Comparison of ENCODE assay signal across 20 cellular contexts in genomic region chrX:124346877-124347241, GRCh38. TPM values are rescaled to one million over a fixed set of nuclear protein-coding genes. Genes with fewer than 3 reads are reported as not detected.
DNase-seq lines count a peak whose midpoint lies in the region; ATAC-seq, FAIRE-seq and TF ChIP-seq lines count a peak whose summit lies in the region.
"Had no signal": no experiment of that assay in that cellular context is flagged by ENCODE, and none has a peak within 500 bp of the region (broad histone marks: within the 10 kb centered on the region; RNA-seq: fewer than 3 reads in every experiment).

No MANE protein-coding gene starts in this region.

- H3K4me1 ChIP-seq in OCI-LY7 (ENCODE audit: insufficient read depth, low read length, poor library complexity, severe bottlenecking) = peaks cover 55% of the 10 kb centered on the region
- peaks cover 14 to 37% of the 10 kb centered on the region in 2 experiments; a peak in 4 of 5 replicates for H3K4me1 ChIP-seq in K562 (replicated peaks in 1 of 2; ENCODE audit: control insufficient read depth in 2 of 2, insufficient read depth in 2 of 2, low read length in 2 of 2)
- no peaks in the 10 kb centered on the region for H3K4me1 ChIP-seq in small intestine (ENCODE audit: control insufficient read depth in 2 of 2, insufficient read depth in 1 of 2, low read depth in 1 of 2, low read length in 1 of 2)
- H3K4me1 ChIP-seq: BLaER1, sigmoid colon, thyroid gland had no signal

- in situ Hi-C loops in K562 (cut with MboI) = no loop called here

- peak overlapping the region in 1 of 2 experiments; percentile 39; a peak in 2 of 4 replicates for H3K9ac ChIP-seq in K562 (ENCODE audit: insufficient read depth in 1 of 2, low read depth in 2 of 2, low read length in 2 of 2)
- H3K9ac ChIP-seq: BLaER1 had no signal

- CTCF ChIA-PET in OCI-LY7 (lab: Charles Lee; ENCODE audit: unreplicated experiment) = no interaction called here
- CTCF ChIA-PET in K562 (lab: Yijun Ruan, JAX; ENCODE audit: low intra/inter-chr PET ratio) = interaction anchor here (0.6 kb wide), 1 partner anchor 322 kb away, joined by 3 read pairs; no protein-coding TSS in a partner anchor

- H3K9me2 ChIP-seq in OCI-LY7 (ENCODE audit: insufficient read depth, low read length) = no peaks in the 10 kb centered on the region

- H2AFZ ChIP-seq in OCI-LY7 (ENCODE audit: low read length) (no peak overlapping the region), K562 (ENCODE audit: low read depth, low read length) (peak overlapping the region; percentile 77)

- POLR2A ChIA-PET in OCI-LY7 (lab: Charles Lee) (interaction anchor here (0.7 kb wide), 1 partner anchor 17 kb away, joined by 3 read pairs; no protein-coding TSS in a partner anchor), K562 (lab: Yijun Ruan, JAX) (interaction anchor here (0.7 to 2.8 kb wide), 2 partner anchors 11 to 30 kb away, joined by 4 to 7 read pairs; no protein-coding TSS in a partner anchor)

- peak overlapping the region; percentile 52 for H3K4me3 ChIP-seq in OCI-LY7 (ENCODE audit: low read depth, low read length, poor library complexity, severe bottlenecking)
- H3K4me3 ChIP-seq in K562 = no peak overlapping the region
- H3K4me3 ChIP-seq in small intestine (ENCODE audit: low read depth in 1 of 2, low read length in 2 of 2) = peak overlapping the region; percentile 24 to 28
- H3K4me3 ChIP-seq: BLaER1, ovary, sigmoid colon, thyroid gland had no signal

- peak overlapping the region; percentile 52 for H3K4me2 ChIP-seq in OCI-LY7 (ENCODE audit: low read length)
- H3K4me2 ChIP-seq in K562 (ENCODE audit: insufficient read depth, low read length) = no peak overlapping the region; the same call in 1 of the 2 replicates
- H3K4me2 ChIP-seq: BLaER1 had no signal

- no peak for TF ChIP-seq POLR2A in K562 (conservative IDR thresholded peaks at IDR 0.05)

- no peak for ATAC-seq in K562
- no peak for ATAC-seq in GM19351 (IDR thresholded peaks at IDR 0.05; ENCODE audit: unreplicated experiment)

- FAIRE-seq in K562 (lab: Jason Lieb, UNC) = no peak
- no peak for FAIRE-seq in small intestine (lab: Jason Lieb, UNC)

- no peak for TF ChIP-seq CTCF in OCI-LY7 (conservative IDR thresholded peaks at IDR 0.05; ENCODE audit: low read length)
- TF ChIP-seq CTCF in K562 (IDR thresholded peaks at IDR 0.05 in 2 of 3, conservative IDR thresholded peaks at IDR 0.05 in 1 of 3; ENCODE audit: insufficient read depth in 2 of 3, low read depth in 1 of 3, low read length in 3 of 3) = no peak

- H3K27ac Mint-ChIP-seq in T-helper 1 cell treated with Interleukin-12 subunit alpha and Interleukin-12 subunit beta and Interleukin-4 antibody, amounts not matched to agents 30 μg/mL and 1 μg/mL, for 36 hours = peak overlapping the region; percentile 92

- no peaks in the 10 kb centered on the region for H3K9me3 Mint-ChIP-seq in T-helper 1 cell treated with Interleukin-12 subunit alpha and Interleukin-12 subunit beta and Interleukin-4 antibody, amounts not matched to agents 30 μg/mL and 1 μg/mL, for 36 hours

- 68% methylated on average over 6 of the region's 15 CpGs for WGBS in K562 (ENCODE audit: insufficient coverage, low coverage, missing lambda C conversion rate)
- WGBS in small intestine, 3 donors = 75 to 77% (median 76%) methylated on average over 8 to 15 of the region's 15 CpGs

- no peaks in the 10 kb centered on the region for H3K27me3 Mint-ChIP-seq in T-helper 1 cell treated with Interleukin-12 subunit alpha and Interleukin-12 subunit beta and Interleukin-4 antibody, amounts not matched to agents 30 μg/mL and 1 μg/mL, for 36 hours (ENCODE audit: low read depth)

- TF ChIP-seq RAD21 in K562 (CRISPR knock-in tag; conservative IDR thresholded peaks at IDR 0.05 in 1 of 2, IDR thresholded peaks at IDR 0.05 in 1 of 2) = no peak

- no peak for TF ChIP-seq EP300 in K562 (IDR thresholded peaks at IDR 0.05; ENCODE audit: low read length)

- no peak for DNase-seq in T-helper 1 cell
- DNase-seq in OCI-LY7 (ENCODE audit: low spot score) = no peak
- DNase-seq in K562 (ENCODE audit: extremely low read depth in 1 of 4, low spot score in 3 of 4) = no peak
- DNase-seq in small intestine = no peak
- DNase-seq in GOT3 (lab: John Stamatoyannopoulos, UW) = no peak
- no peak for DNase-seq in SW480 (ENCODE audit: low spot score)
- DNase-seq: 8988T, DMS53, hippocampal formation, NCI-H1930, NCI-H446 treated with DMSO at 0.1 percent for 48 hours, ovary, SIG-M5, sigmoid colon, thyroid gland had no signal

- H3K36me3 ChIP-seq in OCI-LY7 (ENCODE audit: insufficient read depth, low read length) (no peaks in the 10 kb centered on the region), K562 (ENCODE audit: control insufficient read depth, insufficient read depth, low read length) (no peaks in the 10 kb centered on the region), small intestine (ENCODE audit: control insufficient read depth in 2 of 2, insufficient read depth in 2 of 2, low read length in 2 of 2) (no peaks in the 10 kb centered on the region)
- H3K36me3 ChIP-seq: BLaER1, ovary, sigmoid colon, thyroid gland had no signal

- H4K20me1 ChIP-seq in OCI-LY7 (ENCODE audit: insufficient read depth, low read length) (no peaks in the 10 kb centered on the region), K562 (replicated peaks; ENCODE audit: control insufficient read depth, insufficient read depth, low read length) (no peaks in the 10 kb centered on the region)

- H3K27ac ChIP-seq in OCI-LY7 (ENCODE audit: low read depth, low read length, poor library complexity, severe bottlenecking) = peak overlapping the region; percentile 33
- no peak overlapping the region for H3K27ac ChIP-seq in K562 (ENCODE audit: extremely low read depth, low read depth, low read length)
- peak overlapping the region in 1 of 2 donors; percentile 80 for H3K27ac ChIP-seq in small intestine (ENCODE audit: low read depth in 1 of 2, low read length in 1 of 2)
- H3K27ac ChIP-seq: BLaER1, ovary, sigmoid colon, thyroid gland had no signal

- H3K4me3 Mint-ChIP-seq in T-helper 1 cell treated with Interleukin-12 subunit alpha and Interleukin-12 subunit beta and Interleukin-4 antibody, amounts not matched to agents 30 μg/mL and 1 μg/mL, for 36 hours = peak overlapping the region; percentile 90

- peaks cover 34% of the 10 kb centered on the region for H3K4me1 Mint-ChIP-seq in T-helper 1 cell treated with Interleukin-12 subunit alpha and Interleukin-12 subunit beta and Interleukin-4 antibody, amounts not matched to agents 30 μg/mL and 1 μg/mL, for 36 hours (ENCODE audit: low read depth)

- no peaks in the 10 kb centered on the region for H3K9me3 ChIP-seq in OCI-LY7 (ENCODE audit: low read length)
- no peaks in the 10 kb centered on the region for H3K9me3 ChIP-seq in K562 (replicated peaks; ENCODE audit: control insufficient read depth, insufficient read depth, low read depth, low read length)
- H3K9me3 ChIP-seq in small intestine (ENCODE audit: control insufficient read depth, low read depth) = no peaks in the 10 kb centered on the region
- H3K9me3 ChIP-seq: BLaER1, ovary, sigmoid colon, thyroid gland had no signal

- H3K79me2 ChIP-seq in OCI-LY7 (ENCODE audit: insufficient read depth, low read depth, low read length) = no peaks in the 10 kb centered on the region
- H3K79me2 ChIP-seq in K562 (ENCODE audit: control insufficient read depth, insufficient read depth, low read length) = no peaks in the 10 kb centered on the region

- no peaks in the 10 kb centered on the region for H3K9me1 ChIP-seq in K562 (ENCODE audit: control insufficient read depth, insufficient read depth, low read length)

- BruUV-seq in OCI-LY7 (replicated peaks; lab: Mats Ljungman, UMichigan) (no TSS peak), K562 (replicated peaks; lab: Mats Ljungman, UMichigan) (no TSS peak)

- H3K27me3 ChIP-seq in K562 (ENCODE audit: control insufficient read depth in 2 of 2, insufficient read depth in 2 of 2, low read length in 2 of 2) (no peaks in the 10 kb centered on the region), small intestine (ENCODE audit: control insufficient read depth in 2 of 2, insufficient read depth in 2 of 2, low read length in 2 of 2) (no peaks in the 10 kb centered on the region)
- H3K27me3 ChIP-seq: ovary, sigmoid colon, thyroid gland had no signal

- intact Hi-C loops in OCI-LY7 (cut with micrococcal nuclease; ENCODE audit: unreplicated experiment) (no loop called here), K562 (cut with micrococcal nuclease) (loop anchor here (5.0 kb wide), 1 partner anchor 385 kb away; the partner anchor contains the start of gene STAG2)

- peaks cover 2% of the 10 kb centered on the region for H3K36me3 Mint-ChIP-seq in T-helper 1 cell treated with Interleukin-12 subunit alpha and Interleukin-12 subunit beta and Interleukin-4 antibody, amounts not matched to agents 30 μg/mL and 1 μg/mL, for 36 hours (ENCODE audit: low read depth)

RNA-seq across cellular contexts. Expression of gene SH2D1A, which starts 0.5 kb away (rescaled TPM):
- total RNA-seq in OCI-LY7 (2014; rRNA removed; shearing (Covaris generic)) = 2.2 and 4.3 TPM in 2 replicates
- total RNA-seq in OCI-LY7 (2022) (0.63 and 0.77 TPM in 2 replicates), K562 (2014; rRNA removed) (0.09 and 0.16 TPM in 2 replicates), K562 (2014; rRNA removed; fragmentation: Illumina TruSeq; extraction: Trizol) (0.22 and 0.25 TPM in 2 replicates), K562 (2015; rRNA removed; fragmentation: Illumina TruSeq; extraction: Trizol) (0.07 and 0.11 TPM in 2 replicates), K562 (2021) (0.16 and 0.27 TPM in 2 replicates)
- 0.25 TPM in 1 of 2 replicates, not detected in the other for total RNA-seq in K562 (2011; cell fraction: chromatin; rRNA removed; ENCODE audit: low replicate concordance)
- total RNA-seq in K562 (2011; cell fraction: nucleolus; rRNA removed) = not detected in 2 replicates
- total RNA-seq in K562 (2011; cell fraction: nucleoplasm; rRNA removed) = not detected in 2 replicates
- polyA plus RNA-seq in K562 (2011; rRNA removed) (0.07 and 0.52 TPM in 2 replicates), K562 (2014; fragmentation: Illumina TruSeq; extraction: Trizol) (0.07 and 0.19 TPM in 2 replicates), K562 (2014; fragmentation: Nextera tagmentation; extraction: Ambion mirVana) (under 1 TPM; 0.11 to 0.35 TPM), K562 (2014; rRNA removed) (0.09 and 0.12 TPM in 2 replicates), small intestine (under 1 TPM in 2 of 3 donors, not detected in 1; 0.36 to 0.54 TPM)
- polyA plus RNA-seq in K562 (2011; cell fraction: cytosol; rRNA removed) = not detected in 2 replicates
- not detected in 2 replicates for polyA plus RNA-seq in K562 (2011; cell fraction: nucleus; rRNA removed)
- polyA plus RNA-seq in K562 (2012) = 0.05 and 0.08 TPM in 2 replicates
- 0.12 TPM in 1 of 2 replicates, not detected in the other for polyA minus RNA-seq in K562 (2011; rRNA and poly(A)+ RNA removed)
- not detected in 2 replicates for polyA minus RNA-seq in K562 (2011; cell fraction: cytosol; rRNA and poly(A)+ RNA removed)
- not detected in 2 replicates for polyA minus RNA-seq in K562 (2011; cell fraction: nucleus; rRNA and poly(A)+ RNA removed)
- total RNA-seq: fibroblast of lung had no signal

RNA-seq across cellular contexts. Expression of gene TEX13D, which starts 14.4 kb away (rescaled TPM):
- not detected in 2 replicates for total RNA-seq in OCI-LY7 (2014; rRNA removed; shearing (Covaris generic))
- total RNA-seq in OCI-LY7 (2022) (not detected in 2 replicates), K562 (2014; rRNA removed) (not detected in 2 replicates), K562 (2014; rRNA removed; fragmentation: Illumina TruSeq; extraction: Trizol) (not detected in 2 replicates), K562 (2015; rRNA removed; fragmentation: Illumina TruSeq; extraction: Trizol) (not detected in 2 replicates), K562 (2021) (not detected in 2 replicates)
- total RNA-seq in K562 (2011; cell fraction: chromatin; rRNA removed; ENCODE audit: low replicate concordance) = not detected in 2 replicates
- total RNA-seq in K562 (2011; cell fraction: nucleolus; rRNA removed) = not detected in 2 replicates
- not detected in 2 replicates for total RNA-seq in K562 (2011; cell fraction: nucleoplasm; rRNA removed)
- polyA plus RNA-seq in K562 (2011; rRNA removed) (not detected in 2 replicates), K562 (2014; fragmentation: Illumina TruSeq; extraction: Trizol) (not detected in 2 replicates), K562 (2014; fragmentation: Nextera tagmentation; extraction: Ambion mirVana) (under 1 TPM in 1 of 2 experiments, not detected in 1; 0.06 TPM), K562 (2014; rRNA removed) (not detected in 2 replicates), small intestine (not detected)
- not detected in 2 replicates for polyA plus RNA-seq in K562 (2011; cell fraction: cytosol; rRNA removed)
- polyA plus RNA-seq in K562 (2011; cell fraction: nucleus; rRNA removed) = not detected in 2 replicates
- polyA plus RNA-seq in K562 (2012) = not detected in 2 replicates
- polyA minus RNA-seq in K562 (2011; rRNA and poly(A)+ RNA removed) = not detected in 2 replicates
- polyA minus RNA-seq in K562 (2011; cell fraction: cytosol; rRNA and poly(A)+ RNA removed) = not detected in 2 replicates
- not detected in 2 replicates for polyA minus RNA-seq in K562 (2011; cell fraction: nucleus; rRNA and poly(A)+ RNA removed)
- total RNA-seq: cardiac septum, fibroblast of lung, ovary, sigmoid colon, thyroid gland had no signal
- polyA plus RNA-seq: fibroblast of lung, ovary, sigmoid colon had no signal
